Comparison of ENCODE assay signal across 8 cellular contexts in the genomic region with DNA sequence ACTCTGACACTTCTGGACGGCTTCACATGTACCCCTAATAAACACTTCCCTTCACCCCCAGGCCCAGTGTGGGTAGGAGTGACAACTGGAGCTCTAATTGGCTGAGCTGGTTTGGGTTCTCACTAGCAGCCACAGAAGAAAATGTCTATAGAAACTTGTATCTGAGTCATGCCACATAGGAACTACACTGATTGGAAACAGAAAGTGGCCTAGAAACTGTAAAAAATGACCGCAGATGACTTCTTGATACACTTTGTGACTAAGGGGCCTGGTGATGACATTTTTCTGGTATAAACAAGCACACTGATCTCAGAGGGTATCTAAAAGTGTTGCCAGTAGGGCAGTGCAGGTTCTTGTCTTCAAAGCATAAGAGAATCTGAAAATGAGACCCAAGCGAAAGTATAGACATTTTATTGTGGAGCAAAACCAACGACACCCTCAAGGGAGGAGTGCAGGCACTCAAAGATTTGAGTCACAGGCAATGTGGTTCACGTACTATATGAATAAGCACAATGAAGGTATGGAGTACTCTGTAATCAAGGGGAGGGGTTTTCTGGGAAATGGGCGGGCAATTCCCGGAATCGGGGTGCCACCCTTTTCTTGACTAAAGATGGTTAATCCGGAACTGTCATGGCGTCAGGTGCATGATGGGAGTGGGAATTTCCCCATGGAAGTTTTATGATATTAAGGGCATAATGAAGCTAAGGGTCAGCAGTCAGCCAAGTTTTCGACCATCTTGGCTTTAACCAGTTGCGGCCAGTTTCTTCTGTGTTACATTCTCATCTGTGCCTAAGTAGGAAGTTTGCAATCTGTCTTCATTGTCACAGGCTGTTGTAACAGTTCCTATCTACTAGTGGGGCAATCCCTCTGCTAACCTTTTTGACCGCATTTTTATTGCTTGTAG. TPM values are rescaled to one million over a fixed set of nuclear protein-coding genes. Genes with fewer than 3 reads are reported as not detected.
DNase-seq lines count a peak whose midpoint lies in the region; ATAC-seq and TF ChIP-seq lines count a peak whose summit lies in the region.

AIM2 (minus strand) TSS at position 14 of the 904 bp plus-strand sequence. CDS start 3,267 bp downstream, outside the sequence.

- ATAC-seq in GM18870 (IDR thresholded peaks at IDR 0.05; ENCODE audit: unreplicated experiment) (peak; percentile 81), HG02970 (IDR thresholded peaks at IDR 0.05; ENCODE audit: low FRiP score, unreplicated experiment) (peak; percentile 80), gastrocnemius medialis (no peak)

- WGBS in trophoblast cell (ENCODE audit: extremely low coverage, insufficient coverage, insufficient read length) = no CpG with 5 or more reads among the region's 13 CpGs

- H3K79me2 ChIP-seq in trophoblast cell (ENCODE audit: control insufficient read depth, insufficient read depth, low read length, poor library complexity) = no peaks in the 10 kb centered on the region

- no peak within 1 kb of the TSS for H2BK5ac ChIP-seq in trophoblast cell (ENCODE audit: low read depth, low read length, poor library complexity)

- no peak within 1 kb of the TSS for H3K18ac ChIP-seq in trophoblast cell (ENCODE audit: low read length)

- no peak within 1 kb of the TSS for H2AK5ac ChIP-seq in trophoblast cell (ENCODE audit: low read length)

- H3K4me2 ChIP-seq in trophoblast cell (ENCODE audit: low read length) = no peak within 1 kb of the TSS

- intact Hi-C loops in gastrocnemius medialis (cut with DNase I; ENCODE audit: low total_unique reads) = loop anchor here (10.0 kb wide), 1 partner anchor 872 kb away; no protein-coding TSS in a partner anchor

- no peak within 1 kb of the TSS for H4K12ac ChIP-seq in trophoblast cell (ENCODE audit: low read depth, low read length)

- H2AFZ ChIP-seq in trophoblast cell (ENCODE audit: insufficient read depth, low read length, poor library complexity) = no peak within 1 kb of the TSS

- TF ChIP-seq CTCF in gastrocnemius medialis (IDR thresholded peaks at IDR 0.05 in 4 of 5, conservative IDR thresholded peaks at IDR 0.05 in 1 of 5) = no peak

- H4K91ac ChIP-seq in trophoblast cell (ENCODE audit: low read depth, low read length) = no peak within 1 kb of the TSS

- no peak within 1 kb of the TSS for H2BK120ac ChIP-seq in trophoblast cell (ENCODE audit: insufficient read depth, low read length, poor library complexity)

- no peak within 1 kb of the TSS for H4K8ac ChIP-seq in trophoblast cell (ENCODE audit: low read depth, low read length)

- no peak within 1 kb of the TSS for H3K14ac ChIP-seq in trophoblast cell (ENCODE audit: low read length)

- DNase-seq in SIG-M5 (lab: John Stamatoyannopoulos, UW) = peak; percentile 92
- peak; percentile 98 for DNase-seq in activated effector memory CD4-positive, alpha-beta T cell treated with anti-CD3 and anti-CD28 coated beads, Interleukin-2, amount 50 U/mL, for 16 hours
- DNase-seq in trophoblast cell = peak; percentile 30 to 48
- DNase-seq in NCI-H128 (lab: John Stamatoyannopoulos, UW; ENCODE audit: unreplicated experiment) = no peak
- no peak for DNase-seq in NCI-H2107 (lab: John Stamatoyannopoulos, UW)
- no peak for DNase-seq in gastrocnemius medialis

- no peak within 1 kb of the TSS for H3K9ac ChIP-seq in trophoblast cell (ENCODE audit: low read length)

- no peaks in the 10 kb centered on the region for H3K79me1 ChIP-seq in trophoblast cell (ENCODE audit: low read length)

- no peaks in the 10 kb centered on the region for H3K9me3 ChIP-seq in trophoblast cell (ENCODE audit: insufficient read depth, low read depth, low read length)
- H3K9me3 ChIP-seq in gastrocnemius medialis = no peaks in the 10 kb centered on the region

- no peak within 1 kb of the TSS for H3K4ac ChIP-seq in trophoblast cell (ENCODE audit: low read depth, low read length)

- H3K4me3 ChIP-seq in trophoblast cell (ENCODE audit: low read depth, low read length) (no peak within 1 kb of the TSS), gastrocnemius medialis (no peak within 1 kb of the TSS)

- in situ Hi-C loops in gastrocnemius medialis (cut with MboI; ENCODE audit: low sequenced_read_pairs in 4 of 4) = loop anchor here in 1 of 4 donors (10.0 kb wide), 1 partner anchor 872 kb away; no protein-coding TSS in a partner anchor

- no peak for TF ChIP-seq POLR2A in gastrocnemius medialis (IDR thresholded peaks at IDR 0.05)

- H3K27ac ChIP-seq in trophoblast cell (ENCODE audit: low read depth, low read length) (no peak within 1 kb of the TSS), gastrocnemius medialis (no peak within 1 kb of the TSS)

- no peaks in the 10 kb centered on the region for H3K27me3 ChIP-seq in trophoblast cell (ENCODE audit: insufficient read depth, low read length)
- H3K27me3 ChIP-seq in gastrocnemius medialis = no peaks in the 10 kb centered on the region

- H2BK12ac ChIP-seq in trophoblast cell (ENCODE audit: low read length) = no peak within 1 kb of the TSS

- H3K36me3 ChIP-seq in trophoblast cell (ENCODE audit: control insufficient read depth in 1 of 2, insufficient read depth in 2 of 2, low read length in 2 of 2) (no peaks in the 10 kb centered on the region), gastrocnemius medialis (no peaks in the 10 kb centered on the region)

- peaks cover 0 to 3% of the 10 kb centered on the region in 2 experiments for H3K4me1 ChIP-seq in trophoblast cell (ENCODE audit: control insufficient read depth in 1 of 2, insufficient read depth in 2 of 2, low read length in 2 of 2)
- H3K4me1 ChIP-seq in gastrocnemius medialis = no peaks in the 10 kb centered on the region

- no peak within 1 kb of the TSS for H3K23ac ChIP-seq in trophoblast cell (ENCODE audit: low read length)

RNA-seq across cellular contexts. Expression of gene AIM2, which starts in this region (rescaled TPM):
- 0.44 and 0.62 TPM in 2 replicates for polyA plus RNA-seq in trophoblast cell (2013)
- not detected for total RNA-seq in gastrocnemius medialis

Comparison
In these comparisons a context has a peak if more than half of its experiments do, and no peak if none do; other contexts are left out.
1. ATAC-seq: peak in GM18870 (single experiment) and HG02970 (single experiment); none in gastrocnemius medialis (0 of 2).
2. DNase-seq: peak in SIG-M5 (single experiment), activated effector memory CD4-positive, alpha-beta T cell treated with anti-CD3 and anti-CD28 coated beads, Interleukin-2, amount 50 U/mL, for 16 hours (single experiment) and trophoblast cell (2 of 2); none in NCI-H128 (single experiment), NCI-H2107 (single experiment) and gastrocnemius medialis (0 of 2).